In the genomic region with DNA sequence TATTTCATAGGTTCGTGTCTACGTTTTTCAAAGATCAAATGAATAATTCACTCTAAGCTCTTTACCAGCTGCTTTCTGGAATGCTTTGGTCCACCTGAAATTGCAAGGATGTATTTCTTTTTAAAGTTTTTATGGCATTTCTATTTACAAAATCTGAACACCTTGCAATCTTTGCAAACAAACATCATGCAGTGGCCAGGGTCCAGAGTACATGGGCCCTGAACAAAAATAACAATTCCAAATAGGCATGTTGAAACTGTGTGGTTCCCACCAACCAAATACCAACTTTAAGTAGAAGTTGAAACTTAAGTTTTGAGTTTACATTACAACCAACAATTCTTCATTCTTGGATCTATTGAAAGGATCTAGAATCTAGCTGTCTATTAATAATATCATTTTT, we compare ENCODE assay signal across 21 cellular contexts.
"Had no signal": no experiment of that assay in that cellular context is flagged by ENCODE, and none has a peak within 500 bp of the region (broad histone marks: within the 10 kb centered on the region; RNA-seq: fewer than 3 reads in every experiment).

No MANE protein-coding gene starts in this region.

- H3K79me2 ChIP-seq: hepatocyte had no signal

- H3K4me1 ChIP-seq: colonic mucosa, esophagus muscularis mucosa, foreskin keratinocyte, gastroesophageal sphincter, heart left ventricle, left lung, lower lobe of right lung had no signal

- H3K4me3 ChIP-seq: colonic mucosa, esophagus muscularis mucosa, gastroesophageal sphincter, heart left ventricle, hepatocyte, left lung, lower lobe of right lung, mucosa of descending colon had no signal

- H3K27ac ChIP-seq: colonic mucosa, esophagus muscularis mucosa, foreskin keratinocyte, gastroesophageal sphincter, heart left ventricle, hepatocyte, left lung, lower lobe of right lung had no signal

- H3K36me3 ChIP-seq: colonic mucosa, esophagus muscularis mucosa, gastroesophageal sphincter, heart left ventricle, left lung, lower lobe of right lung had no signal

- H3K36me3 Mint-ChIP-seq: immature natural killer cell, mesothelial cell of epicardium, naive B cell had no signal

- ATAC-seq: foreskin keratinocyte, gastroesophageal sphincter, heart left ventricle, left cardiac atrium, left lung, left ventricle myocardium superior, lower lobe of right lung, mucosa of descending colon had no signal

- H3K9me3 ChIP-seq: colonic mucosa, esophagus muscularis mucosa, gastroesophageal sphincter, heart left ventricle, left lung, lower lobe of right lung, mucosa of descending colon had no signal

- H3K4me1 Mint-ChIP-seq: immature natural killer cell, naive B cell had no signal

- H3K9me3 Mint-ChIP-seq: mesothelial cell of epicardium had no signal

- H3K4me3 Mint-ChIP-seq: dendritic cell treated with granulocyte-macrophage colony-stimulating factor and Interleukin-4, amounts not matched to agents 40 ng/mL and 50 ng/mL, for 4 days; immature natural killer cell; mesothelial cell of epicardium; naive B cell had no signal

- H3K4me2 ChIP-seq: hepatocyte had no signal

- H3K27me3 ChIP-seq: colonic mucosa, esophagus muscularis mucosa, foreskin keratinocyte, gastroesophageal sphincter, heart left ventricle, hepatocyte, left lung had no signal

- H3K27me3 Mint-ChIP-seq: dendritic cell treated with granulocyte-macrophage colony-stimulating factor and Interleukin-4, amounts not matched to agents 40 ng/mL and 50 ng/mL, for 4 days; naive B cell had no signal

- DNase-seq: colonic mucosa; cortex of kidney; effector CD8-positive, alpha-beta T cell; foreskin keratinocyte; heart left ventricle; hypothalamus; immature natural killer cell; islet precursor cell; kidney; left cardiac atrium; left lung; left ventricle myocardium superior; lower lobe of right lung; mesenchymal stem cell; mucosa of descending colon; naive B cell had no signal

- H3K27ac Mint-ChIP-seq: dendritic cell treated with granulocyte-macrophage colony-stimulating factor and Interleukin-4, amounts not matched to agents 40 ng/mL and 50 ng/mL, for 4 days; immature natural killer cell; mesothelial cell of epicardium had no signal

- H2AFZ ChIP-seq: hepatocyte had no signal
